1 cellular context compared by ENCODE assay signal in the genomic region with DNA sequence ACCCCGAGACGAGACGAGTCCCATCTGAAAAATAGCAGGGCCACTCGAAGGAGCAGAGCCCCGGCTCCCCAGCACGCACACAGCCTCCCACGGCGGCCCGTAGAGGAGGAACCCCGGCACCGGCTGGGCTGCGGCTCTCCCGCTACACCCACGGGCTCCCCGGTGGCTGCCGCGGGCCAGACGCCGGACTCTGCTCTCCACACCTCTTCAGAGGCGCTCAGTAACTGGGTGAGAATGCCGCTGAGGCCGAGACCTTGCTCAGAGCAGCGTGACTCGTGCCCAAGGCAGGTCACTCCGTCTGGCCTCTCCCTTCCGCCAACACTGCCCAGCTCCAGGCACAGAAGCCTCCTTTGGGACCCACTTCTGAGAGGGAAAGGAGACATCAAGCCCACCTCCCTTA.
TF ChIP-seq lines count a peak whose summit lies in the region.

No MANE protein-coding gene starts in this region.

TF ChIP-seq in K562, 482 proteins besides CTCF, POLR2A, EP300 and RAD21:
- TF ChIP-seq EZH2 (IDR thresholded peaks at IDR 0.05; ENCODE audit: borderline replicate concordance, low read depth, low read length) (no peak), CREBBP (IDR thresholded peaks at IDR 0.05; ENCODE audit: low read depth, low read length) (no peak), EGR1 (conservative IDR thresholded peaks at IDR 0.05) (peak; percentile 60)
- TF ChIP-seq, protein P1, sequence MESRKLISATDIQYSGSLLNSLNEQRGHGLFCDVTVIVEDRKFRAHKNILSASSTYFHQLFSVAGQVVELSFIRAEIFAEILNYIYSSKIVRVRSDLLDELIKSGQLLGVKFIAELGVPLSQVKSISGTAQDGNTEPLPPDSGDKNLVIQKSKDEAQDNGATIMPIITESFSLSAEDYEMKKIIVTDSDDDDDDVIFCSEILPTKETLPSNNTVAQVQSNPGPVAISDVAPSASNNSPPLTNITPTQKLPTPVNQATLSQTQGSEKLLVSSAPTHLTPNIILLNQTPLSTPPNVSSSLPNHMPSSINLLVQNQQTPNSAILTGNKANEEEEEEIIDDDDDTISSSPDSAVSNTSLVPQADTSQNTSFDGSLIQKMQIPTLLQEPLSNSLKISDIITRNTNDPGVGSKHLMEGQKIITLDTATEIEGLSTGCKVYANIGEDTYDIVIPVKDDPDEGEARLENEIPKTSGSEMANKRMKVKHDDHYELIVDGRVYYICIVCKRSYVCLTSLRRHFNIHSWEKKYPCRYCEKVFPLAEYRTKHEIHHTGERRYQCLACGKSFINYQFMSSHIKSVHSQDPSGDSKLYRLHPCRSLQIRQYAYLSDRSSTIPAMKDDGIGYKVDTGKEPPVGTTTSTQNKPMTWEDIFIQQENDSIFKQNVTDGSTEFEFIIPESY (CRISPR knock-in tag; IDR thresholded peaks at IDR 0.05) = peak; percentile 82
